Comparison of ENCODE assay signal across 1 cellular context in the genomic region with DNA sequence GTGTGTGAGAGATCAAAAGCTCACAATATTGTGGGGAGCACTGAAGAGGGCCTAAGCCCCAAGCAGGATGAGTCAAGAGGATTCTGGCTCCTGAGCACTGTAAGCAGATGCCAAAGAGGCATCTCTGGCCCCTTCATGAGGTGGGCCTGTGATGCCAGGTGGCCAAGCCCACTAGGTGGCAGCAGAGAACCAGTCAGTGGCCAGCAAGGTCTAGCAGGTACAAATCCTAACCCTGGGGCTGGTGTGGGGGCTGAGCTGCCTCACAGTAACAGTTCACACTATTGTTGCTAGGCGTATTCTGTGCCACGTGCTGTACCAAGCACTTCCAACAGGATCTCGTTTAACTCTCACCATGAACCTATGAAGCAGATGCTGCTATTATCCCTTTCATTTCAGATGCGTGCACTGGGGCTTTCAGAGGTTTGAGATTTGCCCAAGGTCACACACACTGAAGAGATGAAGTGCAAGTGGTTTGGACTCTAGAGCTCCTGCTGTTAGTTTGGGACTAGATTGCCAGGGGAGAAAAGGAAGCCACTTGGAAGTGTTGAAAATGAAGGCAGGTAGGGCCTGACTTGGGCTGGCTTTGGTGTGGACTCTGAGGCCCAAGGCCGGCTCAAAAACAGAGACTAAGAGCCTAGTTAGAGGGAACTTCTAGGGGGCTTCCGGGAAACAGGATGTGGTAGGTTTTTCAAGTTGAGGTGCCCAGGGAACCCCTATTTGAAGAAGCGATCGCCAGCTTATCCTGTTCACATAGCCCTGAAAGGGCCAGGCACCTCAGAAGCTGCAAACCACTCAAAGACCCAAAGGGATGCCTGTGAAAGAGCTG.
TF ChIP-seq lines count a peak whose summit lies in the region.

No MANE protein-coding gene starts in this region.

TF ChIP-seq in HepG2, 621 proteins besides CTCF, POLR2A, EP300 and RAD21 (continued from another document and continues in another):
- TF ChIP-seq LRRFIP1 (CRISPR knock-in tag; conservative IDR thresholded peaks at IDR 0.05) (no peak), ATAD3A (CRISPR knock-in tag; IDR thresholded peaks at IDR 0.05) (no peak), KAT8 (CRISPR knock-in tag; IDR thresholded peaks at IDR 0.05) (0 out of 2 replicates have a peak, but pooled peaks have one; percentile 38), ZNF124 (CRISPR knock-in tag; IDR thresholded peaks at IDR 0.05) (0 out of 2 replicates have a peak, but pooled peaks have one; percentile 59), ZNF788 (CRISPR knock-in tag; IDR thresholded peaks at IDR 0.05; ENCODE audit: borderline replicate concordance) (peak; percentile 18; the same call in 1 of the 2 replicates), IKZF1 (IDR thresholded peaks at IDR 0.05) (no peak), ZMYM3 (CRISPR knock-in tag; IDR thresholded peaks at IDR 0.05) (peak; percentile 40; the same call in 1 of the 2 replicates), ZNF672 (CRISPR knock-in tag; IDR thresholded peaks at IDR 0.05) (no peak), ZNF75D (CRISPR knock-in tag; IDR thresholded peaks at IDR 0.05; ENCODE audit: borderline replicate concordance) (no peak), SMC3 (IDR thresholded peaks at IDR 0.05; ENCODE audit: low read length) (peak; percentile 91), SPEN (CRISPR knock-in tag; IDR thresholded peaks at IDR 0.05; ENCODE audit: low read depth) (peak; percentile 49; the same call in 1 of the 2 replicates), RXRB (CRISPR knock-in tag; IDR thresholded peaks at IDR 0.05; ENCODE audit: borderline replicate concordance) (peak; percentile 40; the same call in 1 of the 2 replicates), ZBTB33 (CRISPR knock-in tag; IDR thresholded peaks at IDR 0.05) (0 out of 2 replicates have a peak, but pooled peaks have one; percentile 33), ZNF766 (CRISPR knock-in tag; IDR thresholded peaks at IDR 0.05; ENCODE audit: borderline replicate concordance) (0 out of 2 replicates have a peak, but pooled peaks have one; percentile 23), ZSCAN21 (CRISPR knock-in tag; IDR thresholded peaks at IDR 0.05; ENCODE audit: borderline replicate concordance) (no peak), ZSCAN25 (CRISPR knock-in tag; IDR thresholded peaks at IDR 0.05) (peak; percentile 77; the same call in 1 of the 2 replicates), PPARG (CRISPR knock-in tag; conservative IDR thresholded peaks at IDR 0.05) (no peak; the same call in 1 of the 2 replicates), HDAC1 (CRISPR knock-in tag; IDR thresholded peaks at IDR 0.05) (peak; percentile 30; the same call in 1 of the 2 replicates), HOXA3 (CRISPR knock-in tag; IDR thresholded peaks at IDR 0.05) (peak; percentile 35; the same call in 1 of the 2 replicates), IKZF4 (CRISPR knock-in tag; IDR thresholded peaks at IDR 0.05; ENCODE audit: borderline replicate concordance, low read depth, not compliant biosample characterization) (peak; percentile 13), MYC (CRISPR knock-in tag; IDR thresholded peaks at IDR 0.05; ENCODE audit: borderline replicate concordance) (peak; percentile 54; the same call in 1 of the 2 replicates), ZNF501 (CRISPR knock-in tag; IDR thresholded peaks at IDR 0.05) (peak; percentile 54; the same call in 1 of the 2 replicates), ZFAT (CRISPR knock-in tag; conservative IDR thresholded peaks at IDR 0.05) (no peak), ZNF768 (CRISPR knock-in tag; IDR thresholded peaks at IDR 0.05) (0 out of 2 replicates have a peak, but pooled peaks have one; percentile 14), XRCC5 (optimal IDR thresholded peaks at IDR 0.05; ENCODE audit: low read length) (peak; percentile 89), ZNF891 (CRISPR knock-in tag; IDR thresholded peaks at IDR 0.05) (peak; percentile 61; the same call in 1 of the 2 replicates), ZBTB37 (CRISPR knock-in tag; IDR thresholded peaks at IDR 0.05) (no peak), TFDP2 (CRISPR knock-in tag; IDR thresholded peaks at IDR 0.05) (0 out of 2 replicates have a peak, but pooled peaks have one; percentile 31), SOX5 (CRISPR knock-in tag; IDR thresholded peaks at IDR 0.05; ENCODE audit: borderline replicate concordance) (peak; percentile 36; the same call in 1 of the 2 replicates), ZNF570 (CRISPR knock-in tag; IDR thresholded peaks at IDR 0.05; ENCODE audit: borderline replicate concordance) (no peak)
- TF ChIP-seq, protein P1, sequence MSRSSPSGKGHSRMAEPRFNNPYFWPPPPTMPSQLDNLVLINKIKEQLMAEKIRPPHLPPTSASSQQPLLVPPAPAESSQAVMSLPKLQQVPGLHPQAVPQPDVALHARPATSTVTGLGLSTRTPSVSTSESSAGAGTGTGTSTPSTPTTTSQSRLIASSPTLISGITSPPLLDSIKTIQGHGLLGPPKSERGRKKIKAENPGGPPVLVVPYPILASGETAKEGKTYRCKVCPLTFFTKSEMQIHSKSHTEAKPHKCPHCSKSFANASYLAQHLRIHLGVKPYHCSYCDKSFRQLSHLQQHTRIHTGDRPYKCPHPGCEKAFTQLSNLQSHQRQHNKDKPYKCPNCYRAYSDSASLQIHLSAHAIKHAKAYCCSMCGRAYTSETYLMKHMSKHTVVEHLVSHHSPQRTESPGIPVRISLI (CRISPR knock-in tag; IDR thresholded peaks at IDR 0.05; ENCODE audit: borderline replicate concordance) = 0 out of 2 replicates have a peak, but pooled peaks have one; percentile 15
- TF ChIP-seq, protein P2, sequence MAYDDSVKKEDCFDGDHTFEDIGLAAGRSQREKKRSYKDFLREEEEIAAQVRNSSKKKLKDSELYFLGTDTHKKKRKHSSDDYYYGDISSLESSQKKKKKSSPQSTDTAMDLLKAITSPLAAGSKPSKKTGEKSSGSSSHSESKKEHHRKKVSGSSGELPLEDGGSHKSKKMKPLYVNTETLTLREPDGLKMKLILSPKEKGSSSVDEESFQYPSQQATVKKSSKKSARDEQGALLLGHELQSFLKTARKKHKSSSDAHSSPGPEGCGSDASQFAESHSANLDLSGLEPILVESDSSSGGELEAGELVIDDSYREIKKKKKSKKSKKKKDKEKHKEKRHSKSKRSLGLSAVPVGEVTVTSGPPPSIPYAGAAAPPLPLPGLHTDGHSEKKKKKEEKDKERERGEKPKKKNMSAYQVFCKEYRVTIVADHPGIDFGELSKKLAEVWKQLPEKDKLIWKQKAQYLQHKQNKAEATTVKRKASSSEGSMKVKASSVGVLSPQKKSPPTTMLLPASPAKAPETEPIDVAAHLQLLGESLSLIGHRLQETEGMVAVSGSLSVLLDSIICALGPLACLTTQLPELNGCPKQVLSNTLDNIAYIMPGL (CRISPR knock-in tag; IDR thresholded peaks at IDR 0.05; ENCODE audit: borderline replicate concordance in 1 of 2, low read depth in 1 of 2) = peak in 1 of 2 experiments; percentile 64; a peak in 1 of 4 replicates
- TF ChIP-seq, protein P3, sequence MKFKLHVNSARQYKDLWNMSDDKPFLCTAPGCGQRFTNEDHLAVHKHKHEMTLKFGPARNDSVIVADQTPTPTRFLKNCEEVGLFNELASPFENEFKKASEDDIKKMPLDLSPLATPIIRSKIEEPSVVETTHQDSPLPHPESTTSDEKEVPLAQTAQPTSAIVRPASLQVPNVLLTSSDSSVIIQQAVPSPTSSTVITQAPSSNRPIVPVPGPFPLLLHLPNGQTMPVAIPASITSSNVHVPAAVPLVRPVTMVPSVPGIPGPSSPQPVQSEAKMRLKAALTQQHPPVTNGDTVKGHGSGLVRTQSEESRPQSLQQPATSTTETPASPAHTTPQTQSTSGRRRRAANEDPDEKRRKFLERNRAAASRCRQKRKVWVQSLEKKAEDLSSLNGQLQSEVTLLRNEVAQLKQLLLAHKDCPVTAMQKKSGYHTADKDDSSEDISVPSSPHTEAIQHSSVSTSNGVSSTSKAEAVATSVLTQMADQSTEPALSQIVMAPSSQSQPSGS (CRISPR knock-in tag; IDR thresholded peaks at IDR 0.05) = 0 out of 2 replicates have a peak, but pooled peaks have one; percentile 46
- TF ChIP-seq, protein P4, sequence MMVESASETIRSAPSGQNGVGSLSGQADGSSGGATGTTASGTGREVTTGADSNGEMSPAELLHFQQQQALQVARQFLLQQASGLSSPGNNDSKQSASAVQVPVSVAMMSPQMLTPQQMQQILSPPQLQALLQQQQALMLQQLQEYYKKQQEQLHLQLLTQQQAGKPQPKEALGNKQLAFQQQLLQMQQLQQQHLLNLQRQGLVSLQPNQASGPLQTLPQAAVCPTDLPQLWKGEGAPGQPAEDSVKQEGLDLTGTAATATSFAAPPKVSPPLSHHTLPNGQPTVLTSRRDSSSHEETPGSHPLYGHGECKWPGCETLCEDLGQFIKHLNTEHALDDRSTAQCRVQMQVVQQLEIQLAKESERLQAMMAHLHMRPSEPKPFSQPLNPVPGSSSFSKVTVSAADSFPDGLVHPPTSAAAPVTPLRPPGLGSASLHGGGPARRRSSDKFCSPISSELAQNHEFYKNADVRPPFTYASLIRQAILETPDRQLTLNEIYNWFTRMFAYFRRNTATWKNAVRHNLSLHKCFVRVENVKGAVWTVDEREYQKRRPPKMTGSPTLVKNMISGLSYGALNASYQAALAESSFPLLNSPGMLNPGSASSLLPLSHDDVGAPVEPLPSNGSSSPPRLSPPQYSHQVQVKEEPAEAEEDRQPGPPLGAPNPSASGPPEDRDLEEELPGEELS (CRISPR knock-in tag; IDR thresholded peaks at IDR 0.05) = 0 out of 2 replicates have a peak, but pooled peaks have one; percentile 33
- TF ChIP-seq, protein P5, sequence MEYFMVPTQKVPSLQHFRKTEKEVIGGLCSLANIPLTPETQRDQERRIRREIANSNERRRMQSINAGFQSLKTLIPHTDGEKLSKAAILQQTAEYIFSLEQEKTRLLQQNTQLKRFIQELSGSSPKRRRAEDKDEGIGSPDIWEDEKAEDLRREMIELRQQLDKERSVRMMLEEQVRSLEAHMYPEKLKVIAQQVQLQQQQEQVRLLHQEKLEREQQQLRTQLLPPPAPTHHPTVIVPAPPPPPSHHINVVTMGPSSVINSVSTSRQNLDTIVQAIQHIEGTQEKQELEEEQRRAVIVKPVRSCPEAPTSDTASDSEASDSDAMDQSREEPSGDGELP (IDR thresholded peaks at IDR 0.05; ENCODE audit: borderline replicate concordance, low read depth) = peak; percentile 27; the same call in 1 of the 2 replicates
- TF ChIP-seq, protein P6, sequence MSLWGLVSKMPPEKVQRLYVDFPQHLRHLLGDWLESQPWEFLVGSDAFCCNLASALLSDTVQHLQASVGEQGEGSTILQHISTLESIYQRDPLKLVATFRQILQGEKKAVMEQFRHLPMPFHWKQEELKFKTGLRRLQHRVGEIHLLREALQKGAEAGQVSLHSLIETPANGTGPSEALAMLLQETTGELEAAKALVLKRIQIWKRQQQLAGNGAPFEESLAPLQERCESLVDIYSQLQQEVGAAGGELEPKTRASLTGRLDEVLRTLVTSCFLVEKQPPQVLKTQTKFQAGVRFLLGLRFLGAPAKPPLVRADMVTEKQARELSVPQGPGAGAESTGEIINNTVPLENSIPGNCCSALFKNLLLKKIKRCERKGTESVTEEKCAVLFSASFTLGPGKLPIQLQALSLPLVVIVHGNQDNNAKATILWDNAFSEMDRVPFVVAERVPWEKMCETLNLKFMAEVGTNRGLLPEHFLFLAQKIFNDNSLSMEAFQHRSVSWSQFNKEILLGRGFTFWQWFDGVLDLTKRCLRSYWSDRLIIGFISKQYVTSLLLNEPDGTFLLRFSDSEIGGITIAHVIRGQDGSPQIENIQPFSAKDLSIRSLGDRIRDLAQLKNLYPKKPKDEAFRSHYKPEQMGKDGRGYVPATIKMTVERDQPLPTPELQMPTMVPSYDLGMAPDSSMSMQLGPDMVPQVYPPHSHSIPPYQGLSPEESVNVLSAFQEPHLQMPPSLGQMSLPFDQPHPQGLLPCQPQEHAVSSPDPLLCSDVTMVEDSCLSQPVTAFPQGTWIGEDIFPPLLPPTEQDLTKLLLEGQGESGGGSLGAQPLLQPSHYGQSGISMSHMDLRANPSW (CRISPR knock-in tag; IDR thresholded peaks at IDR 0.05; ENCODE audit: borderline replicate concordance) = 0 out of 2 replicates have a peak, but pooled peaks have one; percentile 54
